21 cellular contexts compared by ENCODE assay signal in genomic region chr11:129109701-129110100, GRCh38.
"Had no signal": no experiment of that assay in that cellular context is flagged by ENCODE, and none has a peak within 500 bp of the region (broad histone marks: within the 10 kb centered on the region; RNA-seq: fewer than 3 reads in every experiment).

No MANE protein-coding gene starts in this region.

- ATAC-seq: esophagus mucosa; foreskin keratinocyte; gastrocnemius medialis; heart right ventricle; left cardiac atrium; left lung; left ventricle myocardium superior; lower lobe of right lung; mucosa of descending colon; naive thymus-derived CD4-positive, alpha-beta T cell had no signal

- H3K36me3 ChIP-seq: gastrocnemius medialis, left lung, lower lobe of right lung had no signal

- H3K4me3 ChIP-seq: coronary artery, esophagus squamous epithelium, gastrocnemius medialis, heart right ventricle, left lung, lower lobe of right lung, mucosa of descending colon had no signal

- H3K4me1 ChIP-seq: esophagus squamous epithelium, foreskin keratinocyte, gastrocnemius medialis, heart right ventricle, left lung, lower lobe of right lung had no signal

- DNase-seq: effector CD8-positive, alpha-beta T cell; erythroblast; esophagus squamous epithelium; foreskin keratinocyte; gastrocnemius medialis; glutamatergic neuron; head of caudate nucleus; heart right ventricle; hippocampal formation; left cardiac atrium; left lung; left ventricle myocardium superior; lower lobe of right lung; mesenchymal stem cell; mucosa of descending colon; naive thymus-derived CD4-positive, alpha-beta T cell had no signal

- H3K27ac ChIP-seq: coronary artery, epithelial cell of prostate, esophagus squamous epithelium, foreskin keratinocyte, gastrocnemius medialis, heart right ventricle, left lung, lower lobe of right lung had no signal

- H3K27me3 ChIP-seq: esophagus squamous epithelium, foreskin keratinocyte, gastrocnemius medialis, heart right ventricle, left lung had no signal

- FAIRE-seq: islet of Langerhans, keratinocyte had no signal
